Comparison of ENCODE assay signal across 10 cellular contexts in genomic region chr1:54498383-54499096, GRCh38. TPM values are rescaled to one million over a fixed set of nuclear protein-coding genes. Genes with fewer than 3 reads are reported as not detected.
A peak's percentile ranks its signal among the peaks of the same experiment; 100 is the strongest.
DNase-seq lines count a peak whose midpoint lies in the region; ATAC-seq and TF ChIP-seq lines count a peak whose summit lies in the region.
"Had no signal": no experiment of that assay in that cellular context is flagged by ENCODE, and none has a peak within 500 bp of the region (broad histone marks: within the 10 kb centered on the region; RNA-seq: fewer than 3 reads in every experiment).

No MANE protein-coding gene starts in this region.

- H2AFZ ChIP-seq in MM.1S (ENCODE audit: low read length) (no peak overlapping the region), neural cell (ENCODE audit: low read depth, low read length) (no peak overlapping the region)

- H3K79me2 ChIP-seq in MM.1S (ENCODE audit: low read length) (no peaks in the 10 kb centered on the region), neural cell (replicated peaks; ENCODE audit: insufficient read depth, low read length) (no peaks in the 10 kb centered on the region)

- H3K36me3 Mint-ChIP-seq in Caco-2 (ENCODE audit: insufficient read depth, unreplicated experiment) (no peaks in the 10 kb centered on the region), chondrocyte (ENCODE audit: low read depth) (peaks cover 2% of the 10 kb centered on the region)

- H3K9me3 ChIP-seq in Caco-2: no peaks in the 10 kb centered on the region
- H3K9me3 ChIP-seq in MM.1S (replicated peaks; ENCODE audit: insufficient read depth, low read length): no peaks in the 10 kb centered on the region
- H3K9me3 ChIP-seq in neural cell (ENCODE audit: low read length): no peaks in the 10 kb centered on the region

- H3F3A ChIP-seq in MM.1S (ENCODE audit: insufficient read depth, low read length) (no peaks in the 10 kb centered on the region; the same call in 1 of the 2 replicates), neural cell (ENCODE audit: insufficient read depth, low read length, poor library complexity, severe bottlenecking) (no peaks in the 10 kb centered on the region)

- H3K27ac Mint-ChIP-seq in Caco-2 (ENCODE audit: unreplicated experiment) (no peak overlapping the region), chondrocyte (ENCODE audit: unreplicated experiment) (no peak overlapping the region)

- H3K4me1 Mint-ChIP-seq in Caco-2 (ENCODE audit: low read depth, unreplicated experiment) (peaks cover 10% of the 10 kb centered on the region), chondrocyte (ENCODE audit: low read depth) (peaks cover 12% of the 10 kb centered on the region)

- DNase-seq in Caco-2 (no peak), MM.1S (no peak), chondrocyte (ENCODE audit: low spot score) (no peak), NCI-H2107 treated with DMSO at 0.1 percent for 48 hours (lab: John Stamatoyannopoulos, UW; ENCODE audit: unreplicated experiment) (no peak), activated gamma-delta T cell (lab: John Stamatoyannopoulos, UW) (no peak)
- DNase-seq: activated effector memory CD4-positive, alpha-beta T cell treated with Interleukin-2 at 50 U/mL for 16 hours; Right ventricle myocardium superior had no signal

- peaks cover 3% of the 10 kb centered on the region; the same call in 1 of the 2 replicates for H3K4me1 ChIP-seq in Caco-2
- H3K4me1 ChIP-seq in MM.1S (ENCODE audit: low read length): peaks cover 22% of the 10 kb centered on the region

- H3K27me3 Mint-ChIP-seq in Caco-2 (ENCODE audit: insufficient read depth, unreplicated experiment) (no peaks in the 10 kb centered on the region), chondrocyte (ENCODE audit: low read depth) (peaks cover 5% of the 10 kb centered on the region)

- H3K4me2 ChIP-seq in MM.1S (ENCODE audit: low read depth, low read length) (peak overlapping the region; percentile 65; the same call in 1 of the 2 replicates), neural cell (ENCODE audit: low read length) (no peak overlapping the region)

- no TSS peak for BruUV-seq in Caco-2 (replicated peaks; lab: Mats Ljungman, UMichigan)

- ATAC-seq in HG03280 (IDR thresholded peaks at IDR 0.05; ENCODE audit: unreplicated experiment) (no peak), HG02870 (IDR thresholded peaks at IDR 0.05; ENCODE audit: unreplicated experiment) (no peak)

- H3K27me3 ChIP-seq in Caco-2 (replicated peaks; ENCODE audit: control insufficient read depth, insufficient read depth, low read length): no peaks in the 10 kb centered on the region
- H3K27me3 ChIP-seq in MM.1S (replicated peaks; ENCODE audit: insufficient read depth, low read length): peaks cover 38% of the 10 kb centered on the region
- H3K27me3 ChIP-seq in neural cell (ENCODE audit: insufficient read depth, low read depth, low read length): no peaks in the 10 kb centered on the region

- no peaks in the 10 kb centered on the region for H3K36me3 ChIP-seq in Caco-2 (ENCODE audit: control insufficient read depth, insufficient read depth, low read length)
- H3K36me3 ChIP-seq in MM.1S (replicated peaks; ENCODE audit: insufficient read depth, low read length): no peaks in the 10 kb centered on the region
- H3K36me3 ChIP-seq in neural cell (ENCODE audit: insufficient read depth, low read length): no peaks in the 10 kb centered on the region

- TF ChIP-seq RAD21 in neural cell (conservative IDR thresholded peaks at IDR 0.05): no peak

- H3K4me3 ChIP-seq in Caco-2 (ENCODE audit: low read depth, low read length): peak overlapping the region; percentile 32
- no peak overlapping the region for H3K4me3 ChIP-seq in MM.1S (ENCODE audit: low read length)
- H3K4me3 ChIP-seq in neural cell (ENCODE audit: low read length): peak overlapping the region; percentile 56

- no peak for TF ChIP-seq EP300 in neural cell (conservative IDR thresholded peaks at IDR 0.05; ENCODE audit: poor library complexity, severe bottlenecking)

- H3K9me2 ChIP-seq in MM.1S (replicated peaks; ENCODE audit: insufficient read depth, low read length): no peaks in the 10 kb centered on the region
- no peaks in the 10 kb centered on the region for H3K9me2 ChIP-seq in neural cell (ENCODE audit: insufficient read depth, low read length)

- intact Hi-C loops in Caco-2 (cut with micrococcal nuclease; ENCODE audit: unreplicated experiment): loop anchor here (2.0 kb wide), 1 partner anchor 312 kb away; no protein-coding TSS in a partner anchor

- H3K27ac ChIP-seq in MM.1S (ENCODE audit: low read length): no peak overlapping the region
- H3K27ac ChIP-seq in neural cell (ENCODE audit: low read length): no peak overlapping the region

- H3K9ac ChIP-seq in MM.1S (ENCODE audit: low read length) (no peak overlapping the region), neural cell (ENCODE audit: low read length) (no peak overlapping the region)

- H3K9me3 Mint-ChIP-seq in Caco-2 (ENCODE audit: unreplicated experiment) (no peaks in the 10 kb centered on the region), chondrocyte (ENCODE audit: low read depth) (no peaks in the 10 kb centered on the region)

- CTCF ChIA-PET in Caco-2 (lab: Charles Lee): interaction anchor here (0.9 to 1.4 kb wide), 6 partner anchors 166 to 317 kb away, joined by 3 to 10 read pairs (median 6); partner anchors contain the start of gene TTC22

- POLR2A ChIA-PET in Caco-2 (lab: Charles Lee): no interaction called here

- H4K20me1 ChIP-seq in MM.1S (ENCODE audit: insufficient read depth, low read length) (no peaks in the 10 kb centered on the region), neural cell (ENCODE audit: insufficient read depth) (no peaks in the 10 kb centered on the region)

- TF ChIP-seq CTCF in Caco-2 (IDR thresholded peaks at IDR 0.05; ENCODE audit: insufficient read depth in 1 of 2, low read depth in 1 of 2, low read length in 1 of 2, severe bottlenecking in 1 of 2, unreplicated experiment in 1 of 2) (no peak), MM.1S (IDR thresholded peaks at IDR 0.05; ENCODE audit: low read length) (no peak), chondrocyte (IDR thresholded peaks at IDR 0.05) (no peak), neural cell (IDR thresholded peaks at IDR 0.05; ENCODE audit: poor library complexity, severe bottlenecking) (no peak)

- H3K4me3 Mint-ChIP-seq in Caco-2 (ENCODE audit: unreplicated experiment) (peak overlapping the region; percentile 66), chondrocyte (ENCODE audit: unreplicated experiment) (peak overlapping the region; percentile 64)

TF ChIP-seq in neural cell, 6 proteins besides CTCF, POLR2A, EP300 and RAD21:
- TF ChIP-seq EZH2 (IDR thresholded peaks at IDR 0.05; ENCODE audit: borderline replicate concordance, insufficient read depth, low read length, poor library complexity, severe bottlenecking) (no peak), TAF1 (IDR thresholded peaks at IDR 0.05; ENCODE audit: low read depth) (no peak), REST (IDR thresholded peaks at IDR 0.05; ENCODE audit: borderline replicate concordance) (no peak), POLR2AphosphoS5 (IDR thresholded peaks at IDR 0.05) (no peak), SMC3 (conservative IDR thresholded peaks at IDR 0.05; ENCODE audit: poor library complexity) (no peak), MXI1 (conservative IDR thresholded peaks at IDR 0.05; ENCODE audit: poor library complexity, severe bottlenecking) (no peak)

RNA-seq across cellular contexts. Expression of gene ACOT11, which starts 49.5 kb away (rescaled TPM):
- total RNA-seq in Caco-2 (2022): 4.0 and 4.1 TPM in 2 replicates
- total RNA-seq in chondrocyte: 0.25 to 0.56 TPM (median 0.41 TPM) in 3 replicates
- not detected in 2 replicates for polyA plus RNA-seq in neural cell
- 0.12 TPM in 1 of 2 replicates, not detected in the other for polyA minus RNA-seq in neural cell
